Comparison of ENCODE assay signal across 12 cellular contexts in genomic region chr19:39946532-39946931, GRCh38.
A peak's percentile ranks its signal among the peaks of the same experiment; 100 is the strongest.
DNase-seq lines count a peak whose midpoint lies in the region; ATAC-seq and TF ChIP-seq lines count a peak whose summit lies in the region.
"Had no signal": no experiment of that assay in that cellular context is flagged by ENCODE, and none has a peak within 500 bp of the region (broad histone marks: within the 10 kb centered on the region; RNA-seq: fewer than 3 reads in every experiment).

No MANE protein-coding gene starts in this region.

- peaks cover 8% of the 10 kb centered on the region for H3K36me3 Mint-ChIP-seq in central memory CD8-positive, alpha-beta T cell (ENCODE audit: insufficient read depth)
- no peaks in the 10 kb centered on the region for H3K36me3 Mint-ChIP-seq in nephron progenitor cell (ENCODE audit: low read depth)

- no peaks in the 10 kb centered on the region for H3K27me3 Mint-ChIP-seq in central memory CD8-positive, alpha-beta T cell
- peaks cover 3% of the 10 kb centered on the region for H3K27me3 Mint-ChIP-seq in nephron progenitor cell (ENCODE audit: low read depth, poor library complexity)

- peak overlapping the region; percentile 46 for H3K27ac Mint-ChIP-seq in central memory CD8-positive, alpha-beta T cell (ENCODE audit: low read depth)
- H3K27ac Mint-ChIP-seq in nephron progenitor cell: peak overlapping the region; percentile 70
- H3K27ac Mint-ChIP-seq: H9 had no signal

- TF ChIP-seq CTCF in nephron progenitor cell (IDR thresholded peaks at IDR 0.05): no peak

- peaks cover 6% of the 10 kb centered on the region for H3K9me3 Mint-ChIP-seq in central memory CD8-positive, alpha-beta T cell
- H3K9me3 Mint-ChIP-seq in nephron progenitor cell: no peaks in the 10 kb centered on the region

- no peak overlapping the region for H3K4me3 Mint-ChIP-seq in central memory CD8-positive, alpha-beta T cell
- no peak overlapping the region for H3K4me3 Mint-ChIP-seq in nephron progenitor cell
- H3K4me3 Mint-ChIP-seq: H9 had no signal

- DNase-seq in SIG-M5 treated with dmso at 0.1 percent for 504 hours (lab: John Stamatoyannopoulos, UW; ENCODE audit: unreplicated experiment) (peak; percentile 15), SIG-M5 (lab: John Stamatoyannopoulos, UW) (no peak), NCI-H226 (peak; percentile 74), nephron progenitor cell (no peak), COLO829 (ENCODE audit: low spot score) (no peak)
- DNase-seq in central memory CD8-positive, alpha-beta T cell (ENCODE audit: low spot score in 2 of 2): no peak
- DNase-seq: activated T-cell treated with anti-CD3 and anti-CD28 coated beads, Interleukin-2, amount 50 U/mL, for 1 hour; H9; SJCRH30; WERI-Rb-1 had no signal

- H3K4me1 Mint-ChIP-seq in central memory CD8-positive, alpha-beta T cell: peaks cover 43% of the 10 kb centered on the region
- peaks cover 16% of the 10 kb centered on the region for H3K4me1 Mint-ChIP-seq in nephron progenitor cell

- no peak for ATAC-seq in central memory CD8-positive, alpha-beta T cell (replicated peaks; ENCODE audit: extremely low read depth, poor library complexity, severe bottlenecking)
- ATAC-seq in HG03439 (IDR thresholded peaks at IDR 0.05; ENCODE audit: unreplicated experiment) (no peak), GM19455 (IDR thresholded peaks at IDR 0.05; ENCODE audit: unreplicated experiment) (no peak)

Comparison
In these comparisons a context has a peak if more than half of its experiments do, and no peak if none do; other contexts are left out.
1. DNase-seq: peak in SIG-M5 treated with dmso at 0.1 percent for 504 hours (single experiment) and NCI-H226 (single experiment); none in SIG-M5 (single experiment), central memory CD8-positive, alpha-beta T cell (0 of 2), nephron progenitor cell (single experiment) and COLO829 (single experiment).